Comparison of ENCODE assay signal across 8 cellular contexts in genomic region chr19:33080761-33081681, GRCh38. TPM values are rescaled to one million over a fixed set of nuclear protein-coding genes. Genes with fewer than 3 reads are reported as not detected.
DNase-seq lines count a peak whose midpoint lies in the region; ATAC-seq and TF ChIP-seq lines count a peak whose summit lies in the region.

GPATCH1 (plus strand) TSS chr19:33081181; CDS start chr19:33081194, 13 bp downstream.

- POLR2A ChIA-PET in activated CD4-positive, alpha-beta T cell treated with anti-CD3 and anti-CD28 coated beads, Interleukin-2, amount 10 ng/mL, durations not matched to agents 7 days and 5 days (lab: Charles Lee): interaction anchor here (0.6 kb wide), 2 partner anchors 79 to 859 kb away, joined by 3 read pairs; no protein-coding TSS in a partner anchor

- H3K4me1 Mint-ChIP-seq in activated CD4-positive, alpha-beta T cell treated with anti-CD3 and anti-CD28 coated beads, Interleukin-2, amount 10 ng/mL, durations not matched to agents 7 days and 5 days: peaks cover 38% of the 10 kb centered on the region

- CTCF ChIA-PET in activated CD4-positive, alpha-beta T cell treated with anti-CD3 and anti-CD28 coated beads, Interleukin-2, amount 10 ng/mL, durations not matched to agents 7 days and 5 days (lab: Charles Lee): interaction anchor here (0.9 to 1.4 kb wide), 3 partner anchors 9 to 105 kb away, joined by 3 to 6 read pairs (median 4); no protein-coding TSS in a partner anchor

- H3K36me3 Mint-ChIP-seq in activated CD4-positive, alpha-beta T cell treated with anti-CD3 and anti-CD28 coated beads, Interleukin-2, amount 10 ng/mL, durations not matched to agents 7 days and 5 days (ENCODE audit: low read depth): peaks cover 3% of the 10 kb centered on the region

- DNase-seq in Ammon's horn (ENCODE audit: low spot score) (peak; percentile 92), NCI-H524 treated with DMSO at 0.1 percent for 48 hours (lab: John Stamatoyannopoulos, UW) (peak; percentile 58), cortex of kidney (lab: John Stamatoyannopoulos, UW) (peak; percentile 43), left lobe of liver (ENCODE audit: low spot score) (peak; percentile 94)
- peak; percentile 90 for DNase-seq in activated CD4-positive, alpha-beta T cell treated with anti-CD3 and anti-CD28 coated beads, Interleukin-2, amount 10 ng/mL, durations not matched to agents 7 days and 5 days
- peak; percentile 88 to 90 for DNase-seq in stimulated activated CD4-positive, alpha-beta T cell treated with anti-CD3 and anti-CD28 coated beads, Interleukin-2, amount 100 ng/mL, for 24 hours

- H3K4me3 Mint-ChIP-seq in activated CD4-positive, alpha-beta T cell treated with anti-CD3 and anti-CD28 coated beads, Interleukin-2, amount 10 ng/mL, durations not matched to agents 7 days and 5 days: peak within 1 kb of the TSS; percentile 95

- H3K9me3 Mint-ChIP-seq in activated CD4-positive, alpha-beta T cell treated with anti-CD3 and anti-CD28 coated beads, Interleukin-2, amount 10 ng/mL, durations not matched to agents 7 days and 5 days: no peaks in the 10 kb centered on the region

- H3K27me3 Mint-ChIP-seq in activated CD4-positive, alpha-beta T cell treated with anti-CD3 and anti-CD28 coated beads, Interleukin-2, amount 10 ng/mL, durations not matched to agents 7 days and 5 days: no peaks in the 10 kb centered on the region

- peak; percentile 83 for TF ChIP-seq POLR2A in GM19099 (IDR thresholded peaks at IDR 0.05; ENCODE audit: extremely low read depth, insufficient read length, low read depth)

- ATAC-seq in HG03432 (IDR thresholded peaks at IDR 0.05; ENCODE audit: unreplicated experiment) (peak; percentile 93), left lobe of liver (peak; percentile 99)

- H3K27ac Mint-ChIP-seq in activated CD4-positive, alpha-beta T cell treated with anti-CD3 and anti-CD28 coated beads, Interleukin-2, amount 10 ng/mL, durations not matched to agents 7 days and 5 days: peak within 1 kb of the TSS; percentile 97

RNA-seq across cellular contexts. Expression of gene GPATCH1, which starts in this region (rescaled TPM):
- 10 to 100 TPM; 14.7 to 14.9 TPM for total RNA-seq in activated CD4-positive, alpha-beta T cell treated with anti-CD3 and anti-CD28 coated beads, Interleukin-2, amount 10 ng/mL, durations not matched to agents 7 days and 5 days
- 4.0 TPM for total RNA-seq in left lobe of liver

Comparison
In these comparisons a context has a peak if more than half of its experiments do, and no peak if none do; other contexts are left out.
1. Peak in every context shown above with its lines: DNase-seq and ATAC-seq.
2. DNase-seq: peak in every context shown above with its lines; median percentile 94 in left lobe of liver; 92 in Ammon's horn; 90 in activated CD4-positive, alpha-beta T cell treated with anti-CD3 and anti-CD28 coated beads, Interleukin-2, amount 10 ng/mL, durations not matched to agents 7 days and 5 days; 89 in stimulated activated CD4-positive, alpha-beta T cell treated with anti-CD3 and anti-CD28 coated beads, Interleukin-2, amount 100 ng/mL, for 24 hours; 58 in NCI-H524 treated with DMSO at 0.1 percent for 48 hours; 43 in cortex of kidney.